ENCODE assay signal across 15 cellular contexts in the genomic region with DNA sequence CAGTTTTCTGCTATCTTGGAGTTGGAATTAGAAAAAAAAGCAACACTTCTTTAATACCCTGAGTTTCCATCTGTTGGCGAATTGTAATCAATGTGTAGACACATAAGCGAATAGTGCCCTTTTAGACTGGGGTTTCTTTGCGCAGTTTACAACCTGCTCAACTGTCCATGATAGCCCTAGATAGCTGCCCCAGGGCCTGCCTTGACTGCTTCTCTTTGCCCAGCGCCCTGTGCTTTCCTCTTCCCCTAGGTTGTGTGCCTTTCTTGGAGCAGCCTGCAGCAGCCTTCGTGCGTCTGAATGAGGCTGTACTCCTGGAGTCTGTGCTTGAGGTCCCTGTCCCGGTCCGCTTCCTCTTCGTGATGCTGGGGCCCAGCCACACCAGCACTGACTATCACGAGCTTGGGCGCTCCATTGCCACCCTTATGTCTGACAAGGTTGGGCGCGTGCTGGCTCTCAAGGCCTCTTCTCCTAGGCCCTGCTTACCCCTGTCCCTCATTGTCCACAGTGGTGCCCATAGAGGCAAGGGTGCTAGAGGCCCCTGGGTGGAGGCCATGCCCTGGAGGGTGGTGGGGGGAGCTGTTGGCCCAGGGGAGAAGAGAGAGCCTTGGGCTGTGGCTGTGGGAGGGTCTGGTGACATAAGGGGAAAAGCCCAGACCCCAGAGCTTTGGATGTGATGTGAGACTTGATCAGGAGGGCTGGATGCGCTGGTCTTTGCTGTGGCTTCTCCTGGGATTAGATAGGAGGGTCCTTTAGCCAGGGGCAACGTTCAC. TPM values are rescaled to one million over a fixed set of nuclear protein-coding genes. Genes with fewer than 3 reads are reported as not detected.
A peak's percentile ranks its signal among the peaks of the same experiment; 100 is the strongest.
DNase-seq lines count a peak whose midpoint lies in the region; ATAC-seq and TF ChIP-seq lines count a peak whose summit lies in the region.
"Had no signal": no experiment of that assay in that cellular context is flagged by ENCODE, and none has a peak within 500 bp of the region (broad histone marks: within the 10 kb centered on the region; RNA-seq: fewer than 3 reads in every experiment).

No MANE protein-coding gene starts in this region.

- H3K9me3 ChIP-seq in heart left ventricle (no peaks in the 10 kb centered on the region), IMR-90 (ENCODE audit: control insufficient read depth, insufficient read depth, low read length) (no peaks in the 10 kb centered on the region)
- H3K9me3 ChIP-seq: A549, Caco-2 had no signal

- H3K4me2 ChIP-seq in IMR-90 (ENCODE audit: low read depth, low read length), result no peak overlapping the region
- H3K4me2 ChIP-seq: A549 had no signal

- CTCF ChIA-PET in IMR-90 (lab: Yijun Ruan, JAX), result no interaction called here

- H3K9ac ChIP-seq in IMR-90 (ENCODE audit: low read depth, low read length), result no peak overlapping the region

- WGBS in heart left ventricle, 4 donors, result 75 to 80% (median 78%) methylated on average over 14 to 15 of the region's 15 CpGs
- WGBS in IMR-90 (ENCODE audit: extremely low coverage in 2 of 2, insufficient read length in 1 of 2), 2 experiments, result 88% methylated on average over 13 of the region's 15 CpGs; no CpG with 5 or more reads in 1 of the 2 experiments

- DNase-seq in heart left ventricle (no peak), Right ventricle myocardium inferior (ENCODE audit: missing footprints) (no peak), IMR-90 (no peak), islet precursor cell (peak; percentile 37), Kasumi-1 (lab: John Stamatoyannopoulos, UW) (no peak), hypothalamus (lab: John Stamatoyannopoulos, UW) (no peak)
- DNase-seq in stimulated activated CD8-positive, alpha-beta memory T cell treated with anti-CD3 and anti-CD28 coated beads, Interleukin-4, amount 100 ng/mL, for 48 hours, result peak; percentile 18
- no peak for DNase-seq in central memory CD4-positive, alpha-beta T cell
- DNase-seq: Caco-2, DMS79 treated with DMSO at 0.1 percent for 48 hours, Karpas-422, NCI-H1417 treated with DMSO at 0.1 percent for 48 hours, NCI-H2029, NCI-H510A treated with DMSO at 0.1 percent for 48 hours had no signal

- H2AFZ ChIP-seq in IMR-90 (replicated peaks; ENCODE audit: low read length, poor library complexity), result peak overlapping the region; percentile 35

- H2BK120ac ChIP-seq in IMR-90 (ENCODE audit: low read depth, low read length), result no peak overlapping the region

- H3K18ac ChIP-seq in IMR-90 (ENCODE audit: low read depth, low read length), result no peak overlapping the region

- no peaks in the 10 kb centered on the region for H3K9me1 ChIP-seq in IMR-90 (ENCODE audit: insufficient read depth, low read length)

- ATAC-seq in heart left ventricle (no peak), Right ventricle myocardium inferior (no peak), IMR-90 (ENCODE audit: low read depth) (no peak)
- ATAC-seq: A549 had no signal

- intact Hi-C loops in heart left ventricle (cut with DNase I), result loop anchor here in 3 of 10 donors (5.0 to 10.0 kb wide), 3 partner anchors 62 to 210 kb away; partner anchors contain the start of genes INHA (in 1 of the 3) and OBSL1 (in 1 of the 3)
- intact Hi-C loops in Right ventricle myocardium inferior (cut with DNase I), result loop anchor here (10.0 kb wide), 1 partner anchor 160 kb away; no protein-coding TSS in a partner anchor
- intact Hi-C loops in IMR-90 (cut with micrococcal nuclease), result no loop called here

- no peak overlapping the region for H3K23ac ChIP-seq in IMR-90 (ENCODE audit: low read depth, low read length)

- H2BK5ac ChIP-seq in IMR-90 (ENCODE audit: low read depth, low read length, poor library complexity, severe bottlenecking), result no peak overlapping the region

- H3K27me3 ChIP-seq in heart left ventricle (no peaks in the 10 kb centered on the region), IMR-90 (ENCODE audit: control insufficient read depth, insufficient read depth, low read length) (no peaks in the 10 kb centered on the region)

- no peak overlapping the region for H4K5ac ChIP-seq in IMR-90 (ENCODE audit: low read depth, low read length)

- TF ChIP-seq POLR2A in heart left ventricle (IDR thresholded peaks at IDR 0.05), result no peak
- TF ChIP-seq POLR2A in IMR-90 (IDR thresholded peaks at IDR 0.05; ENCODE audit: low read depth, low read length), result no peak

- H3K4me1 ChIP-seq in heart left ventricle (peaks cover 0 to 79% (median 9%) of the 10 kb centered on the region in 12 donors), IMR-90 (ENCODE audit: control insufficient read depth, insufficient read depth, low read length) (no peaks in the 10 kb centered on the region; the same call in 1 of the 2 replicates)
- H3K4me1 ChIP-seq: A549, Caco-2 had no signal

- in situ Hi-C loops in IMR-90 (cut with MboI; ENCODE audit: low sequenced_read_pairs), result no loop called here

- no peak overlapping the region for H4K91ac ChIP-seq in IMR-90 (ENCODE audit: insufficient read depth, low read depth, low read length)

- no peak overlapping the region for H2AK5ac ChIP-seq in IMR-90 (ENCODE audit: low read depth, low read length)

- TF ChIP-seq RAD21 in IMR-90 (IDR thresholded peaks at IDR 0.05; ENCODE audit: low read length), result no peak

- POLR2A ChIA-PET in IMR-90 (lab: Charles Lee; ENCODE audit: unreplicated experiment), result no interaction called here

- TF ChIP-seq CTCF in heart left ventricle (IDR thresholded peaks at IDR 0.05) (no peak), IMR-90 (conservative IDR thresholded peaks at IDR 0.05; ENCODE audit: low read depth, low read length) (no peak)

- H3K36me3 ChIP-seq in heart left ventricle (peaks cover 0 to 37% (median 0%) of the 10 kb centered on the region in 9 donors), IMR-90 (ENCODE audit: control insufficient read depth, insufficient read depth, low read length) (peaks cover 5% of the 10 kb centered on the region; the same call in 1 of the 2 replicates)

- no peaks in the 10 kb centered on the region for H3K79me1 ChIP-seq in IMR-90 (ENCODE audit: low read depth in 1 of 2, low read length in 2 of 2)

- peak overlapping the region in 11 of 12 donors; percentile 35 to 100 (median 95) for H3K27ac ChIP-seq in heart left ventricle
- no peak overlapping the region for H3K27ac ChIP-seq in IMR-90 (ENCODE audit: insufficient read depth, low read length)
- H3K27ac ChIP-seq: A549 had no signal

- peak overlapping the region in 2 of 12 donors; percentile 14 to 48 for H3K4me3 ChIP-seq in heart left ventricle
- H3K4me3 ChIP-seq in IMR-90 (ENCODE audit: insufficient read depth, low read depth, low read length), result no peak overlapping the region
- H3K4me3 ChIP-seq: A549 had no signal

- H4K8ac ChIP-seq in IMR-90 (ENCODE audit: low read depth in 2 of 2, low read length in 2 of 2), result no peak overlapping the region

- dilution Hi-C loops in IMR-90 (cut with HindIII; ENCODE audit: low sequenced_read_pairs, unreplicated experiment), result no loop called here

- H3K14ac ChIP-seq in IMR-90 (replicated peaks; ENCODE audit: low read depth, low read length), result no peak overlapping the region

- H4K20me1 ChIP-seq in IMR-90 (ENCODE audit: insufficient read depth, low read length), result no peaks in the 10 kb centered on the region; the same call in 1 of the 2 replicates

- H2BK20ac ChIP-seq in IMR-90 (ENCODE audit: low read depth, low read length), result no peak overlapping the region

- H3K56ac ChIP-seq in IMR-90 (ENCODE audit: extremely low read depth, insufficient read depth, low read length), result no peak overlapping the region

- no peak overlapping the region for H2AK9ac ChIP-seq in IMR-90 (replicated peaks; ENCODE audit: low read depth, low read length, poor library complexity)

- no peak overlapping the region for H2BK15ac ChIP-seq in IMR-90 (ENCODE audit: low read depth, low read length)

- H3K4ac ChIP-seq in IMR-90 (ENCODE audit: low read depth, low read length), result no peak overlapping the region

- BruUV-seq in IMR-90 (replicated peaks; lab: Mats Ljungman, UMichigan), result no TSS peak

TF ChIP-seq in IMR-90, 13 proteins besides CTCF, POLR2A, EP300 and RAD21:
- no peak for TF ChIP-seq USF2 (IDR thresholded peaks at IDR 0.05; ENCODE audit: low read depth, low read length)
- TF ChIP-seq, protein P1, sequence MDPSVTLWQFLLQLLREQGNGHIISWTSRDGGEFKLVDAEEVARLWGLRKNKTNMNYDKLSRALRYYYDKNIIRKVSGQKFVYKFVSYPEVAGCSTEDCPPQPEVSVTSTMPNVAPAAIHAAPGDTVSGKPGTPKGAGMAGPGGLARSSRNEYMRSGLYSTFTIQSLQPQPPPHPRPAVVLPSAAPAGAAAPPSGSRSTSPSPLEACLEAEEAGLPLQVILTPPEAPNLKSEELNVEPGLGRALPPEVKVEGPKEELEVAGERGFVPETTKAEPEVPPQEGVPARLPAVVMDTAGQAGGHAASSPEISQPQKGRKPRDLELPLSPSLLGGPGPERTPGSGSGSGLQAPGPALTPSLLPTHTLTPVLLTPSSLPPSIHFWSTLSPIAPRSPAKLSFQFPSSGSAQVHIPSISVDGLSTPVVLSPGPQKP (IDR thresholded peaks at IDR 0.05; ENCODE audit: borderline replicate concordance, low read depth, low read length), result no peak
- TF ChIP-seq CHD1 (IDR thresholded peaks at IDR 0.05; ENCODE audit: low read depth, low read length), result no peak
- no peak for TF ChIP-seq RCOR1 (IDR thresholded peaks at IDR 0.05; ENCODE audit: insufficient replicate concordance, low read length)
- TF ChIP-seq RFX5 (IDR thresholded peaks at IDR 0.05; ENCODE audit: low read depth, low read length), result no peak

RNA-seq across cellular contexts. Expression of gene SLC4A3, which starts 6.9 kb away (rescaled TPM):
- total RNA-seq in heart left ventricle, result 100 to 1,000 TPM; 249 to 507 (median 428) TPM
- 100 to 1,000 TPM; 236 to 250 TPM for polyA plus RNA-seq in heart left ventricle
- 445 TPM for total RNA-seq in Right ventricle myocardium inferior
- total RNA-seq in IMR-90 (2012; rRNA removed), result 0.90 and 1.1 TPM in 2 replicates
- polyA plus RNA-seq in IMR-90 (2012; rRNA removed), result 6.1 and 6.9 TPM in 2 replicates
- polyA plus RNA-seq in IMR-90 (2012; cell fraction: cytosol; rRNA removed), result 3.8 and 5.4 TPM in 2 replicates
- 24.0 and 53.1 TPM in 2 replicates for polyA plus RNA-seq in IMR-90 (2012; cell fraction: nucleus; rRNA removed; ENCODE audit: low replicate concordance)

RNA-seq across cellular contexts. Expression of gene STK11IP, which starts 36.7 kb away (rescaled TPM):
- total RNA-seq in heart left ventricle (10 to 100 TPM in 7 of 9 donors, 1 to 10 TPM in 2; 7.3 to 24.1 (median 13.9) TPM), Right ventricle myocardium inferior (13.9 TPM), IMR-90 (2012; rRNA removed) (6.7 and 19.7 TPM in 2 replicates)
- polyA plus RNA-seq in heart left ventricle (10 to 100 TPM; 14.9 to 15.6 TPM), IMR-90 (2012; rRNA removed) (14.5 and 22.4 TPM in 2 replicates)
- 6.4 and 7.1 TPM in 2 replicates for polyA plus RNA-seq in IMR-90 (2012; cell fraction: cytosol; rRNA removed)
- 83.5 and 203 TPM in 2 replicates for polyA plus RNA-seq in IMR-90 (2012; cell fraction: nucleus; rRNA removed; ENCODE audit: low replicate concordance)

Comparison
In these comparisons a context has a peak if more than half of its experiments do, and no peak if none do; other contexts are left out.
1. DNase-seq: peak in islet precursor cell (single experiment) and stimulated activated CD8-positive, alpha-beta memory T cell treated with anti-CD3 and anti-CD28 coated beads, Interleukin-4, amount 100 ng/mL, for 48 hours (single experiment); none in heart left ventricle (0 of 5), Right ventricle myocardium inferior (single experiment), IMR-90 (single experiment), Kasumi-1 (0 of 2), central memory CD4-positive, alpha-beta T cell (single experiment) and hypothalamus (0 of 51).
2. RNA of gene SLC4A3, which starts 6.9 kb away (total RNA-seq): 445 TPM in Right ventricle myocardium inferior (single experiment) and 249 to 507 TPM in heart left ventricle; 0.90 to 1.1 TPM in IMR-90; every median in the first group is over 100 times any median in the second.